In the genomic region with DNA sequence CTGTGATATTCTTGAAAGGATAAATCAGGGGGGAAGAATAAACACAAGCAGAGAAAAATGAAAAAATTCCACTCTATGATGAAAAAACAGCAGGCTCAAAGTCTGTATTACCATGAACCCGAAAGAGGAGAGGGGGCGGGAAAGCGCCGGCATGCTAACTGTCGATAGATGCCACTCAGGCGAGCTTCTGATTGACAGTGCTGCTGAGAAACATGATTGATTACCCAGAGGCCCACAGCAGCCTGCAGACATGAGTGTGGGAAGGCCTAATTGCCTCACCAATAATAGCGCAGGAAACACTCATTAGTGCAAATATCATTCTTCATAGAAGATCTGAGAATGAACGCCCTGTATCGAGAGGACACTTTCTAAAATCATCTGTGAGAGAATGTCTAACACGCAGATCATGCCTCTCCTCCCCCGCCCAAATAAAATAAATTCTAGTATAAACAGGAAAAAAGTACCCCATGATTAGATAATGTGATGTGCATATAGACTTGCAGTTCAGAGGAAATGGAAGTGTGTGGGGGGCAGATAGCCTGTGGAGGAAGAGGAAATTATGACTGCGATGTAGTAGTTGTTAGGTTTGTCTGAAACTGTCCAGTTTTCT, we compare ENCODE assay signal across 28 cellular contexts. TPM values are rescaled to one million over a fixed set of nuclear protein-coding genes. Genes with fewer than 3 reads are reported as not detected.
"Had no signal": no experiment of that assay in that cellular context is flagged by ENCODE, and none has a peak within 500 bp of the region (broad histone marks: within the 10 kb centered on the region; RNA-seq: fewer than 3 reads in every experiment).

No MANE protein-coding gene starts in this region.

- H3K4me1 ChIP-seq: heart right ventricle had no signal

- H3K4me3 ChIP-seq: coronary artery, heart right ventricle, lung, thyroid gland had no signal

- H3K9me3 ChIP-seq: heart right ventricle, thyroid gland had no signal

- H3K36me3 Mint-ChIP-seq: activated CD8-positive, alpha-beta memory T cell treated with anti-CD3 and anti-CD28 coated beads, Interleukin-2, amount 10 ng/mL, durations not matched to agents 7 days and 5 days; naive B cell had no signal

- H3K27ac Mint-ChIP-seq: activated CD4-positive, alpha-beta T cell treated with anti-CD3 and anti-CD28 coated beads, Interleukin-2, amount 10 ng/mL, durations not matched to agents 24 days and 14 days; activated CD8-positive, alpha-beta memory T cell treated with anti-CD3 and anti-CD28 coated beads, Interleukin-2, amount 10 ng/mL, durations not matched to agents 7 days and 5 days; activated CD8-positive, alpha-beta T cell treated with anti-CD3 and anti-CD28 coated beads for 36 hours; activated naive CD8-positive, alpha-beta T cell treated with anti-CD3 and anti-CD28 coated beads, Interleukin-2, amount 50 U/mL, for 24 hours; T-helper 17 cell had no signal

- ATAC-seq: activated CD4-positive, CD25-positive, alpha-beta regulatory T cell treated with anti-CD3 and anti-CD28 coated beads, Interleukin-2, amount 50 U/mL, for 24 hours; activated CD8-positive, alpha-beta memory T cell treated with anti-CD3 and anti-CD28 coated beads, Interleukin-2, amount 10 ng/mL, durations not matched to agents 7 days and 5 days; activated CD8-positive, alpha-beta T cell treated with anti-CD3 and anti-CD28 coated beads for 36 hours; activated naive CD8-positive, alpha-beta T cell treated with anti-CD3 and anti-CD28 coated beads, Interleukin-2, amount 50 U/mL, for 24 hours; heart right ventricle; T-helper 17 cell had no signal

- H3K27me3 ChIP-seq: thyroid gland had no signal

- H3K36me3 ChIP-seq: heart right ventricle, thyroid gland had no signal

- H3K27ac ChIP-seq: coronary artery, heart right ventricle, thyroid gland, VCaP had no signal

- DNase-seq: activated CD4-positive, alpha-beta T cell treated with anti-CD3 and anti-CD28 coated beads, Interleukin-2, amount 10 ng/mL, durations not matched to agents 24 days and 14 days; activated CD8-positive, alpha-beta memory T cell treated with anti-CD3 and anti-CD28 coated beads, Interleukin-2, amount 10 ng/mL, durations not matched to agents 7 days and 5 days; activated CD8-positive, alpha-beta T cell treated with anti-CD3 and anti-CD28 coated beads for 36 hours; activated effector memory CD4-positive, alpha-beta T cell treated with anti-CD3 and anti-CD28 coated beads, Interleukin-2, amount 50 U/mL, for 16 hours; activated naive CD4-positive, alpha-beta T cell treated with anti-CD3 and anti-CD28 coated beads, Interleukin-2, amount 50 U/mL, for 16 hours; activated naive CD8-positive, alpha-beta T cell treated with anti-CD3 and anti-CD28 coated beads, Interleukin-2, amount 50 U/mL, for 24 hours; activated T-cell treated with anti-CD3 and anti-CD28 coated beads for 4 hours; cerebellar nuclear complex; heart right ventricle; naive B cell; retina; stimulated activated CD4-positive, alpha-beta T cell treated with anti-CD3 and anti-CD28 coated beads, Interleukin-2, amount 100 ng/mL, for 48 hours; stimulated activated naive CD4-positive, alpha-beta T cell treated with Interleukin-2 at 50 U/mL for 16 hours; T-helper 17 cell; thyroid gland had no signal

- H3K9me3 Mint-ChIP-seq: activated CD4-positive, alpha-beta T cell treated with anti-CD3 and anti-CD28 coated beads, Interleukin-2, amount 10 ng/mL, durations not matched to agents 24 days and 14 days; activated CD8-positive, alpha-beta T cell treated with anti-CD3 and anti-CD28 coated beads for 36 hours; activated naive CD8-positive, alpha-beta T cell treated with anti-CD3 and anti-CD28 coated beads, Interleukin-2, amount 50 U/mL, for 24 hours; neural crest cell had no signal

- H3K4me3 Mint-ChIP-seq: activated CD4-positive, alpha-beta T cell treated with anti-CD3 and anti-CD28 coated beads, Interleukin-2, amount 10 ng/mL, durations not matched to agents 24 days and 14 days; activated CD8-positive, alpha-beta memory T cell treated with anti-CD3 and anti-CD28 coated beads, Interleukin-2, amount 10 ng/mL, durations not matched to agents 7 days and 5 days; activated CD8-positive, alpha-beta T cell treated with anti-CD3 and anti-CD28 coated beads for 36 hours; activated naive CD8-positive, alpha-beta T cell treated with anti-CD3 and anti-CD28 coated beads, Interleukin-2, amount 50 U/mL, for 24 hours; naive B cell; neural crest cell; T-helper 17 cell had no signal

- H3K4me1 Mint-ChIP-seq: activated CD4-positive, alpha-beta T cell treated with anti-CD3 and anti-CD28 coated beads, Interleukin-2, amount 10 ng/mL, durations not matched to agents 24 days and 14 days; activated CD8-positive, alpha-beta memory T cell treated with anti-CD3 and anti-CD28 coated beads, Interleukin-2, amount 10 ng/mL, durations not matched to agents 7 days and 5 days; activated naive CD8-positive, alpha-beta T cell treated with anti-CD3 and anti-CD28 coated beads, Interleukin-2, amount 50 U/mL, for 24 hours; naive B cell; T-helper 17 cell had no signal

RNA-seq across cellular contexts. Expression of gene TPH2, which starts 15.5 kb away (rescaled TPM):
- total RNA-seq: activated CD4-positive, alpha-beta T cell treated with anti-CD3 and anti-CD28 coated beads, Interleukin-2, amount 10 ng/mL, durations not matched to agents 24 days and 14 days; activated CD8-positive, alpha-beta memory T cell treated with anti-CD3 and anti-CD28 coated beads, Interleukin-2, amount 10 ng/mL, durations not matched to agents 7 days and 5 days; activated CD8-positive, alpha-beta T cell treated with anti-CD3 and anti-CD28 coated beads for 36 hours; epithelial cell of proximal tubule; fibroblast of villous mesenchyme; heart right ventricle; lung; mesenteric fat pad; mucosa of gallbladder; omental fat pad; posterior vena cava; subcutaneous adipose tissue; T-helper 17 cell; thyroid gland; ureter had no signal
